In genomic region chr2:55461679-55462078, GRCh38 we compare ENCODE assay signal across 27 cellular contexts.
"Had no signal": no experiment of that assay in that cellular context is flagged by ENCODE, and none has a peak within 500 bp of the region (broad histone marks: within the 10 kb centered on the region; RNA-seq: fewer than 3 reads in every experiment).

No MANE protein-coding gene starts in this region.

- H3K36me3 ChIP-seq: MG63, Peyer's patch, SJSA1 had no signal

- DNase-seq: Kasumi-1, MG63, NCI-H1048, NCI-H1092 treated with DMSO at 0.1 percent for 48 hours, NCI-H1105 treated with DMSO at 0.1 percent for 48 hours, NCI-H1417, NCI-H1436 treated with DMSO at 0.1 percent for 48 hours, NCI-H1694 treated with DMSO at 0.1 percent for 48 hours, NCI-H187 treated with DMSO at 0.1 percent for 48 hours, NCI-H2029, NCI-H2081, NCI-H2171 treated with DMSO at 0.1 percent for 48 hours, NCI-H2227 treated with DMSO at 0.1 percent for 48 hours, NCI-H345, NCI-H446, NCI-H510A treated with DMSO at 0.1 percent for 48 hours, NCI-H524 treated with DMSO at 0.1 percent for 48 hours, NCI-H526 treated with DMSO at 0.1 percent for 48 hours, NCI-H774, Peyer's patch, Right ventricle myocardium superior, RPMI8226, SHP77 treated with DMSO at 0.1 percent for 48 hours, SK-N-SH, SW 1271, T-helper 1 cell had no signal

- H3K4me2 ChIP-seq: SK-N-SH had no signal

- H3K9me3 ChIP-seq: MG63, Peyer's patch, SJSA1, SK-N-SH had no signal

- H3K27me3 ChIP-seq: Peyer's patch, SJSA1 had no signal

- H3K4me1 ChIP-seq: Peyer's patch, SJSA1 had no signal

- H3K27ac ChIP-seq: Peyer's patch, SJSA1 had no signal

- H3K4me3 ChIP-seq: MG63, Peyer's patch, SJSA1 had no signal

- H3K9me2 ChIP-seq: SK-N-SH had no signal
